11 cellular contexts compared by ENCODE assay signal in genomic region chr4:168152837-168153500, GRCh38.
DNase-seq lines count a peak whose midpoint lies in the region; ATAC-seq, FAIRE-seq and TF ChIP-seq lines count a peak whose summit lies in the region.
"Had no signal": no experiment of that assay in that cellular context is flagged by ENCODE, and none has a peak within 500 bp of the region (broad histone marks: within the 10 kb centered on the region; RNA-seq: fewer than 3 reads in every experiment).

No MANE protein-coding gene starts in this region.

- H4K5ac ChIP-seq in H1 (ENCODE audit: insufficient read length, low read depth, low read length), result no peak overlapping the region

- no peaks in the 10 kb centered on the region for H3K36me3 ChIP-seq in H1 (ENCODE audit: control insufficient read depth in 2 of 4, insufficient read depth in 4 of 4, low read length in 3 of 4)
- H3K36me3 ChIP-seq in skeletal muscle satellite cell (ENCODE audit: insufficient read depth, low read length), result no peaks in the 10 kb centered on the region
- H3K36me3 ChIP-seq: upper lobe of left lung had no signal

- H3K27ac ChIP-seq in H1 (ENCODE audit: low read depth, low read length), result no peak overlapping the region
- H3K27ac ChIP-seq: skin epidermis, upper lobe of left lung had no signal

- no peak overlapping the region for H3K4ac ChIP-seq in H1 (replicated peaks; ENCODE audit: insufficient read length, low read depth, low read length)

- 88% methylated on average over 8 of the region's 8 CpGs; no CpG with 5 or more reads in 1 of the 2 experiments for WGBS in H1 (ENCODE audit: extremely low coverage in 1 of 2, insufficient coverage in 1 of 2, insufficient read length in 1 of 2, insufficient replicate concordance in 2 of 2, low coverage in 1 of 2, low lambda C conversion rate in 2 of 2, missing lambda C conversion rate in 1 of 2), 2 experiments

- CTCF ChIA-PET in H1 (lab: Charles Lee; ENCODE audit: partially characterized antibody), result interaction anchor here (0.6 to 2.4 kb wide), 31 partner anchors 9 to 1636 kb away, joined by 3 to 21 read pairs (median 4); no protein-coding TSS in a partner anchor

- no peaks in the 10 kb centered on the region for H3K9me3 Mint-ChIP-seq in activated naive CD8-positive, alpha-beta T cell (ENCODE audit: low read depth)
- H3K9me3 Mint-ChIP-seq in activated naive CD8-positive, alpha-beta T cell treated with anti-CD3 and anti-CD28 coated beads for 36 hours, result no peaks in the 10 kb centered on the region
- H3K9me3 Mint-ChIP-seq: GM23338 had no signal

- DNase-seq in activated naive CD8-positive, alpha-beta T cell treated with anti-CD3 and anti-CD28 coated beads for 36 hours, result no peak
- DNase-seq in H1 (ENCODE audit: low read depth in 1 of 2, low spot score in 2 of 2) (no peak), GM20000 (ENCODE audit: low spot score) (no peak)

- peak overlapping the region; percentile 60; the same call in 1 of the 2 replicates for H2BK12ac ChIP-seq in H1 (ENCODE audit: low read depth, low read length)

- no peak overlapping the region for H3K18ac ChIP-seq in H1 (ENCODE audit: extremely low read depth, low read length)

- H3K23ac ChIP-seq in H1 (ENCODE audit: insufficient read length), result no peak overlapping the region

- H4K20me1 ChIP-seq in H1 (replicated peaks in 1 of 2; ENCODE audit: control insufficient read depth in 1 of 2, insufficient read depth in 2 of 2, low read length in 2 of 2), result no peaks in the 10 kb centered on the region

- 0 out of 2 replicates have a peak overlapping the region, but pooled peaks have one; percentile 90 for H2BK20ac ChIP-seq in H1 (ENCODE audit: low read length)

- H3K79me2 ChIP-seq in H1 (ENCODE audit: control insufficient read depth in 1 of 2, insufficient read depth in 2 of 2, low read length in 2 of 2), result no peaks in the 10 kb centered on the region

- H3K9me3 ChIP-seq in H1 (ENCODE audit: insufficient read depth in 2 of 2, low read depth in 1 of 2, low read length in 1 of 2), result no peaks in the 10 kb centered on the region
- H3K9me3 ChIP-seq in skeletal muscle satellite cell (replicated peaks; ENCODE audit: low read length), result no peaks in the 10 kb centered on the region
- H3K9me3 ChIP-seq: upper lobe of left lung had no signal

- H4K8ac ChIP-seq in H1 (ENCODE audit: extremely low read depth, insufficient read depth, low read length), result no peak overlapping the region

- H3K27me3 ChIP-seq in H1 (replicated peaks in 1 of 4; ENCODE audit: control insufficient read depth in 3 of 4, extremely low read depth in 1 of 4, insufficient read depth in 3 of 4, low read length in 3 of 4), result no peaks in the 10 kb centered on the region
- no peaks in the 10 kb centered on the region for H3K27me3 ChIP-seq in skeletal muscle satellite cell (ENCODE audit: control insufficient read depth, insufficient read depth, low read length)
- H3K27me3 ChIP-seq: upper lobe of left lung had no signal

- H3K56ac ChIP-seq in H1 (replicated peaks; ENCODE audit: insufficient read length, low read depth, low read length), result no peak overlapping the region

- H3K4me1 ChIP-seq in H1 (replicated peaks in 1 of 4; ENCODE audit: control insufficient read depth in 3 of 4, insufficient read depth in 4 of 4, low read length in 3 of 4) (peaks cover 7 to 15% (median 13%) of the 10 kb centered on the region in 4 experiments; a peak in 5 of 7 replicates), skeletal muscle satellite cell (ENCODE audit: control insufficient read depth, insufficient read depth, low read length) (peaks cover 4% of the 10 kb centered on the region)
- H3K4me1 ChIP-seq: upper lobe of left lung had no signal

- TF ChIP-seq POLR2A in H1 (IDR thresholded peaks at IDR 0.05; ENCODE audit: control extremely low read depth in 1 of 2, low read depth in 2 of 2, low read length in 2 of 2), result no peak

- POLR2A ChIA-PET in H1 (lab: Charles Lee; ENCODE audit: partially characterized antibody), result no interaction called here

- H2BK5ac ChIP-seq in H1 (ENCODE audit: low read depth, low read length), result no peak overlapping the region

- peaks cover 4% of the 10 kb centered on the region for H3K4me1 Mint-ChIP-seq in activated naive CD8-positive, alpha-beta T cell (ENCODE audit: low read depth)
- H3K4me1 Mint-ChIP-seq in activated naive CD8-positive, alpha-beta T cell treated with anti-CD3 and anti-CD28 coated beads for 36 hours, result peaks cover 3% of the 10 kb centered on the region

- H3K79me1 ChIP-seq in H1 (ENCODE audit: low read depth, low read length), result no peaks in the 10 kb centered on the region

- FAIRE-seq in H1 (lab: Jason Lieb, UNC), result no peak

- TF ChIP-seq CTCF in H1 (IDR thresholded peaks at IDR 0.05; ENCODE audit: control extremely low read depth in 1 of 3, insufficient read depth in 1 of 3, low read depth in 1 of 3, low read length in 3 of 3), result no peak
- no peak for TF ChIP-seq CTCF in GM20000 (IDR thresholded peaks at IDR 0.05; ENCODE audit: extremely low read depth, missing control alignments)

- no peaks in the 10 kb centered on the region for H3K36me3 Mint-ChIP-seq in activated naive CD8-positive, alpha-beta T cell
- H3K36me3 Mint-ChIP-seq in activated naive CD8-positive, alpha-beta T cell treated with anti-CD3 and anti-CD28 coated beads for 36 hours, result no peaks in the 10 kb centered on the region

- no peaks in the 10 kb centered on the region for H3K27me3 Mint-ChIP-seq in activated naive CD8-positive, alpha-beta T cell
- no peaks in the 10 kb centered on the region for H3K27me3 Mint-ChIP-seq in activated naive CD8-positive, alpha-beta T cell treated with anti-CD3 and anti-CD28 coated beads for 36 hours

- H3K9ac ChIP-seq in H1 (replicated peaks in 1 of 4; ENCODE audit: extremely low read depth in 1 of 4, low read depth in 3 of 4, low read length in 3 of 4) (no peak overlapping the region), skeletal muscle satellite cell (ENCODE audit: low read depth, low read length) (peak overlapping the region; percentile 50)

- no peak for TF ChIP-seq RAD21 in H1 (IDR thresholded peaks at IDR 0.05 in 1 of 2, conservative IDR thresholded peaks at IDR 0.05 in 1 of 2; ENCODE audit: low read depth in 2 of 2, low read length in 2 of 2)

- H3K4me3 ChIP-seq in H1 (ENCODE audit: extremely low read depth in 1 of 4, insufficient read depth in 2 of 4, low read depth in 3 of 4, low read length in 4 of 4) (no peak overlapping the region), skeletal muscle satellite cell (ENCODE audit: low read length) (no peak overlapping the region)
- H3K4me3 ChIP-seq: GM23338 had no signal

- H3K27ac Mint-ChIP-seq in activated naive CD8-positive, alpha-beta T cell, result no peak overlapping the region
- H3K27ac Mint-ChIP-seq in activated naive CD8-positive, alpha-beta T cell treated with anti-CD3 and anti-CD28 coated beads for 36 hours, result no peak overlapping the region

- H3K4me2 ChIP-seq in H1 (ENCODE audit: insufficient read depth in 1 of 2, low read depth in 2 of 2, low read length in 2 of 2) (no peak overlapping the region), skeletal muscle satellite cell (ENCODE audit: low read length) (peak overlapping the region; percentile 70)

- no peak for TF ChIP-seq EP300 in H1 (IDR thresholded peaks at IDR 0.05; ENCODE audit: borderline replicate concordance in 1 of 2, low read depth in 2 of 2, low read length in 2 of 2)

- H2BK120ac ChIP-seq in H1 (replicated peaks; ENCODE audit: low read depth, low read length), result peak overlapping the region; percentile 40

- ATAC-seq in HG03432 (IDR thresholded peaks at IDR 0.05; ENCODE audit: unreplicated experiment) (peak; percentile 57), GM19324 (IDR thresholded peaks at IDR 0.05; ENCODE audit: low FRiP score, unreplicated experiment) (no peak), HG03469 (IDR thresholded peaks at IDR 0.05; ENCODE audit: unreplicated experiment) (no peak)

- H2BK15ac ChIP-seq in H1 (ENCODE audit: low read length), result no peak overlapping the region

- H3K14ac ChIP-seq in H1 (ENCODE audit: insufficient read length), result no peak overlapping the region

- peak overlapping the region; percentile 74 for H3K4me3 Mint-ChIP-seq in activated naive CD8-positive, alpha-beta T cell
- H3K4me3 Mint-ChIP-seq in activated naive CD8-positive, alpha-beta T cell treated with anti-CD3 and anti-CD28 coated beads for 36 hours, result no peak overlapping the region
- H3K4me3 Mint-ChIP-seq: GM23338 had no signal

- no peak overlapping the region; the same call in 1 of the 2 replicates for H2AK5ac ChIP-seq in H1 (ENCODE audit: low read depth, low read length)

- no peaks in the 10 kb centered on the region for H3K23me2 ChIP-seq in H1 (ENCODE audit: low read depth, low read length)

- H2AFZ ChIP-seq in H1 (ENCODE audit: low read length), result no peak overlapping the region

- no peak overlapping the region for H4K91ac ChIP-seq in H1 (replicated peaks; ENCODE audit: insufficient read length, low read length)

TF ChIP-seq in H1, 55 proteins besides CTCF, POLR2A, EP300 and RAD21:
- no peak for TF ChIP-seq SP2 (IDR thresholded peaks at IDR 0.05; ENCODE audit: low read length)
- no peak for TF ChIP-seq HDAC6 (IDR thresholded peaks at IDR 0.05; ENCODE audit: low read depth, low read length)
- no peak for TF ChIP-seq SIN3A (conservative IDR thresholded peaks at IDR 0.05 in 1 of 2, IDR thresholded peaks at IDR 0.05 in 1 of 2; ENCODE audit: low read depth in 1 of 2, low read length in 2 of 2)
- TF ChIP-seq BCL11A (IDR thresholded peaks at IDR 0.05; ENCODE audit: low read depth in 2 of 2, low read length in 2 of 2), result no peak
- no peak for TF ChIP-seq E2F6 (IDR thresholded peaks at IDR 0.05)
- TF ChIP-seq CTBP2 (IDR thresholded peaks at IDR 0.05; ENCODE audit: borderline replicate concordance, insufficient read depth, insufficient read length, low read length), result no peak
- TF ChIP-seq SIX5 (IDR thresholded peaks at IDR 0.05; ENCODE audit: low read depth, low read length), result no peak
- no peak for TF ChIP-seq HDAC2 (IDR thresholded peaks at IDR 0.05; ENCODE audit: borderline replicate concordance in 1 of 2, low read depth in 2 of 2, low read length in 2 of 2)
- no peak for TF ChIP-seq CBX5 (IDR thresholded peaks at IDR 0.05; ENCODE audit: low read depth, low read length)
TF ChIP-seq in H1: peak in this region for 0.
